11 cellular contexts compared by ENCODE assay signal in the genomic region with DNA sequence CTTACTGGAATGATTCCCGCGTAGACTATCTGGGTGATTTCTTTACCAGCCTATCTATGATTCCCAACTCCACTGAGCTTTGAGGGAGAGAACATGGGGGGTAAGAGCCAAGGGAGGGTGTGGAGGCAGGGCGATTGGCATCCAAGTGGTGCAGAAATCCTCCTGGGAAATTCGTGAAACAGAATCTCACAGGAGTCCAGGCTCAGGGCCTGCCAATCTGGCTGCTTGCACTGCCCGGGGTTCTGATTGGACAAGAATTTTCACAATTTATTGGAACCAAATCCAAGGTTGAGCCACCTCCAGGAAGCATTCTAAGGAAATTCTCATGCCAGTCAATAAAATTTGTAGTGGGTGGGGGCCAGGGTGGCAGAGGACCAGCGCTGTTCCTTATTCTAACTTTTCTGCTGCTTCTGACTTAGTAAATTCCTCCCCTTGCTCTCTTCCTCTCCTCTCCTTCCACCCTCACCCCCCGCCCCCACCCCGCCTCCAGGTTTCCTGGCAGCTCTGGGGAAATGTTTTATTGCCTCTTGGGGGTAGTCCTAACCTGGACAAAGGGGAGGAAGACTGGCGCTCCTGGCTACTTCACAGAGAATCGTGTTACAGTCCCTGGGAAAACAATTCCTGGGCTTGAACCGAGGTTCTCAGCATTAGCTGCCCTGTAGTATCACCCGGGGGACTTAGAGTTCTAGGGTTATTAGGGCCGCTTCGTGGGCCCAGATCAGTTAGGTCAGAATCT. TPM values are rescaled to one million over a fixed set of nuclear protein-coding genes. Genes with fewer than 3 reads are reported as not detected.
DNase-seq lines count a peak whose midpoint lies in the region; ATAC-seq and TF ChIP-seq lines count a peak whose summit lies in the region.
"Had no signal": no experiment of that assay in that cellular context is flagged by ENCODE, and none has a peak within 500 bp of the region (broad histone marks: within the 10 kb centered on the region; RNA-seq: fewer than 3 reads in every experiment).

No MANE protein-coding gene starts in this region.

- no peaks in the 10 kb centered on the region for H4K20me1 ChIP-seq in fibroblast of lung (ENCODE audit: control insufficient read depth, extremely low read depth, insufficient read depth, low read length)

- no peak overlapping the region for H2AFZ ChIP-seq in fibroblast of lung (ENCODE audit: low read length)

- H3K4me1 ChIP-seq in fibroblast of lung (ENCODE audit: control insufficient read depth, extremely low read depth, insufficient read depth, low read length) = peaks cover 8% of the 10 kb centered on the region
- H3K4me1 ChIP-seq in rectal smooth muscle tissue (ENCODE audit: control insufficient read depth, insufficient read depth, low read length) = peaks cover 11% of the 10 kb centered on the region

- no peaks in the 10 kb centered on the region for H3K9me3 ChIP-seq in fibroblast of lung (ENCODE audit: control insufficient read depth, insufficient read depth, low read depth, low read length)

- no peak for ATAC-seq in HG03159 (IDR thresholded peaks at IDR 0.05; ENCODE audit: unreplicated experiment)
- ATAC-seq: GM12878, left lobe of liver had no signal

- H3K4me2 ChIP-seq in fibroblast of lung (ENCODE audit: extremely low read depth, insufficient read depth, low read length) = peak overlapping the region; percentile 40

- no peak overlapping the region for H3K9ac ChIP-seq in fibroblast of lung (ENCODE audit: insufficient read depth, low read length)
- no peak overlapping the region for H3K9ac ChIP-seq in rectal smooth muscle tissue (ENCODE audit: low read length)

- H3K27ac ChIP-seq in fibroblast of lung (ENCODE audit: insufficient read depth, low read length) (no peak overlapping the region), rectal smooth muscle tissue (ENCODE audit: low read depth, low read length) (no peak overlapping the region)

- peaks cover 29% of the 10 kb centered on the region for H3K27me3 ChIP-seq in fibroblast of lung (ENCODE audit: control insufficient read depth, insufficient read depth, low read length)
- H3K27me3 ChIP-seq in rectal smooth muscle tissue (ENCODE audit: control insufficient read depth, insufficient read depth, low read length) = peaks cover 26% of the 10 kb centered on the region

- TF ChIP-seq CTCF in fibroblast of lung (conservative IDR thresholded peaks at IDR 0.05 in 1 of 2, IDR thresholded peaks at IDR 0.05 in 1 of 2; ENCODE audit: low read depth in 1 of 2, low read length in 2 of 2) (no peak), foreskin fibroblast (IDR thresholded peaks at IDR 0.05; ENCODE audit: low read depth, low read length) (no peak)

- no peaks in the 10 kb centered on the region for H3K79me2 ChIP-seq in fibroblast of lung (ENCODE audit: control insufficient read depth, insufficient read depth, low read length)

- no peaks in the 10 kb centered on the region for H3K36me3 ChIP-seq in fibroblast of lung (ENCODE audit: control insufficient read depth, insufficient read depth, low read length)
- H3K36me3 ChIP-seq in rectal smooth muscle tissue (ENCODE audit: control insufficient read depth, insufficient read depth, low read length) = no peaks in the 10 kb centered on the region

- no peak overlapping the region for H3K4me3 ChIP-seq in fibroblast of lung (replicated peaks in 1 of 4; ENCODE audit: control extremely low read depth in 1 of 4, insufficient read depth in 1 of 4, low read depth in 3 of 4, low read length in 4 of 4)
- H3K4me3 ChIP-seq in rectal smooth muscle tissue (ENCODE audit: low read length) = peak overlapping the region; percentile 28
- no peak overlapping the region for H3K4me3 ChIP-seq in foreskin fibroblast (ENCODE audit: low read depth in 1 of 2, low read length in 2 of 2)
- H3K4me3 ChIP-seq: GM12878 had no signal

- DNase-seq in GM03348 (ENCODE audit: low spot score) (peak; percentile 34), NCI-H69 (lab: John Stamatoyannopoulos, UW) (peak; percentile 85), fibroblast of lung (ENCODE audit: low read depth in 2 of 2) (no peak), foreskin fibroblast (no peak), superior temporal gyrus (ENCODE audit: extremely low spot score) (no peak), activated gamma-delta T cell (lab: John Stamatoyannopoulos, UW) (no peak)

RNA-seq across cellular contexts. Expression of a gene that starts 3.1 kb away (rescaled TPM):
- under 0.01 TPM in 2 replicates for total RNA-seq in fibroblast of lung
- 0.09 and 0.20 TPM in 2 replicates for polyA plus RNA-seq in fibroblast of lung
- 0.09 and 0.17 TPM in 2 replicates for polyA plus RNA-seq in fibroblast of lung (2012)
- not detected in 2 replicates for polyA minus RNA-seq in fibroblast of lung (ENCODE audit: low replicate concordance)
- total RNA-seq: T-helper 2 cell treated with Interferon-gamma antibody and Interleukin-4, amounts not matched to agents 100 ng/mL and 5 ng/mL, for 36 hours had no signal

Comparison
In these comparisons a context has a peak if more than half of its experiments do, and no peak if none do; other contexts are left out.
1. DNase-seq: peak in GM03348 (single experiment) and NCI-H69 (single experiment); none in fibroblast of lung (0 of 2), foreskin fibroblast (0 of 2), superior temporal gyrus (single experiment) and activated gamma-delta T cell (single experiment).